In the genomic region with DNA sequence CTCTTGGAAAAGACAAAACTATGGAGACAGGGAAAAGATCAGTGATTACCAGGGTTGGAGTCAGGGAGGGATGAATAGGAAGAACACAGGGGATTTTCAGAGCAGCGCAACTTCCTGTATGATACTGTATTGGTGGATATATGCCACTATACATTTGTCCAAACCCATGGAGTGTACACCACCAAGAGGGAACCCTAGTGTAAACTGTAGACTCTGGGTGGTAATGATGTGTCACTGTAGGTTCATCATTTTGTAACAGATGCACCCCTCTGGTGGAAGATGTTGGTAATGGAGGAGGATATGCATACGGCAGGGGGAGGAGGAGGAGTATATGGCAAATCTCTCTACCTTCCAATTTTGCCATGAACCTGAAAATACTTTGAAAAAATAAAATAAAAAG, we compare ENCODE assay signal across 8 cellular contexts.
DNase-seq lines count a peak whose midpoint lies in the region; ATAC-seq, FAIRE-seq and TF ChIP-seq lines count a peak whose summit lies in the region.

No MANE protein-coding gene starts in this region.

- H3K4me1 Mint-ChIP-seq in GM23338, result no peaks in the 10 kb centered on the region

- no peaks in the 10 kb centered on the region for H3K4me1 ChIP-seq in GM23338 (ENCODE audit: insufficient read depth)

- H3F3A ChIP-seq in GM23338 (replicated peaks; ENCODE audit: low read depth), result no peaks in the 10 kb centered on the region

- peak; percentile 12 for TF ChIP-seq CTCF in GM10266 (IDR thresholded peaks at IDR 0.05; ENCODE audit: control insufficient read depth, insufficient read depth, low read depth, missing control alignments)
- peak; percentile 57 to 65 for TF ChIP-seq CTCF in GM23338 (conservative IDR thresholded peaks at IDR 0.05; ENCODE audit: low read depth in 2 of 2)
- peak; percentile 62 for TF ChIP-seq CTCF in fibroblast of mammary gland (conservative IDR thresholded peaks at IDR 0.05; ENCODE audit: control insufficient read depth, insufficient read depth, low read depth, low read length)

- no peak overlapping the region for H3K27ac ChIP-seq in GM23338 (ENCODE audit: low read depth)

- H3K4me3 Mint-ChIP-seq in GM23338, result no peak overlapping the region

- no peaks in the 10 kb centered on the region for H3K27me3 Mint-ChIP-seq in GM23338 (ENCODE audit: insufficient read depth, low read depth, poor library complexity)

- no peak overlapping the region for H3K27ac Mint-ChIP-seq in GM23338

- H3K36me3 Mint-ChIP-seq in GM23338 (ENCODE audit: low read depth), result no peaks in the 10 kb centered on the region

- ATAC-seq in GM23338, result peak; percentile 90
- no peak for ATAC-seq in HG02623 (IDR thresholded peaks at IDR 0.05; ENCODE audit: unreplicated experiment)
- no peak for ATAC-seq in GM19397 (IDR thresholded peaks at IDR 0.05; ENCODE audit: unreplicated experiment)

- no peak overlapping the region for H2AFZ ChIP-seq in GM23338

- no peak overlapping the region for H3K4me2 ChIP-seq in GM23338

- no peaks in the 10 kb centered on the region for H3K27me3 ChIP-seq in GM23338 (ENCODE audit: insufficient read depth)

- no peak for FAIRE-seq in GM19239 (lab: Jason Lieb, UNC)

- no peaks in the 10 kb centered on the region; the same call in 1 of the 2 replicates for H3K9me2 ChIP-seq in GM23338 (ENCODE audit: insufficient read depth)

- no peak overlapping the region for H3K4me3 ChIP-seq in GM23338
- no peak overlapping the region for H3K4me3 ChIP-seq in fibroblast of mammary gland (ENCODE audit: control insufficient read depth, low read depth, low read length)

- H4K20me1 ChIP-seq in GM23338 (replicated peaks; ENCODE audit: insufficient read depth), result no peaks in the 10 kb centered on the region

- H3K79me2 ChIP-seq in GM23338 (replicated peaks; ENCODE audit: insufficient read depth), result no peaks in the 10 kb centered on the region

- no peak for DNase-seq in GM10266 (ENCODE audit: extremely low spot score)
- peak; percentile 60 for DNase-seq in GM23338 (ENCODE audit: low spot score)
- DNase-seq in NCI-H460 (ENCODE audit: extremely low read depth, low read depth), result peak; percentile 4
- DNase-seq in fibroblast of mammary gland (ENCODE audit: low read depth), result peak; percentile 60
- no peak for DNase-seq in cerebellar nuclear complex (lab: John Stamatoyannopoulos, UW)
- DNase-seq in GM19239 (ENCODE audit: insufficient read length, low spot score), result no peak

- no peaks in the 10 kb centered on the region for H3K9me3 Mint-ChIP-seq in GM23338

- H3K36me3 ChIP-seq in GM23338 (ENCODE audit: insufficient read depth), result no peaks in the 10 kb centered on the region

TF ChIP-seq in GM23338, 12 proteins besides CTCF, POLR2A, EP300 and RAD21 (continues in another document):
- TF ChIP-seq POLR2AphosphoS5 (IDR thresholded peaks at IDR 0.05; ENCODE audit: low read depth) (no peak), JUNB (IDR thresholded peaks at IDR 0.05; ENCODE audit: unreplicated experiment) (no peak), EZH2phosphoT487 (IDR thresholded peaks at IDR 0.05; ENCODE audit: unreplicated experiment) (no peak), ZNF114 (CRISPR knock-in tag; IDR thresholded peaks at IDR 0.05) (no peak), ZNF331 (CRISPR knock-in tag; IDR thresholded peaks at IDR 0.05; ENCODE audit: low read depth) (no peak), EZH2 (IDR thresholded peaks at IDR 0.05; ENCODE audit: low read depth, unreplicated experiment) (no peak), CREB1 (CRISPR knock-in tag; IDR thresholded peaks at IDR 0.05; ENCODE audit: low read depth) (no peak)
- TF ChIP-seq, protein P1, sequence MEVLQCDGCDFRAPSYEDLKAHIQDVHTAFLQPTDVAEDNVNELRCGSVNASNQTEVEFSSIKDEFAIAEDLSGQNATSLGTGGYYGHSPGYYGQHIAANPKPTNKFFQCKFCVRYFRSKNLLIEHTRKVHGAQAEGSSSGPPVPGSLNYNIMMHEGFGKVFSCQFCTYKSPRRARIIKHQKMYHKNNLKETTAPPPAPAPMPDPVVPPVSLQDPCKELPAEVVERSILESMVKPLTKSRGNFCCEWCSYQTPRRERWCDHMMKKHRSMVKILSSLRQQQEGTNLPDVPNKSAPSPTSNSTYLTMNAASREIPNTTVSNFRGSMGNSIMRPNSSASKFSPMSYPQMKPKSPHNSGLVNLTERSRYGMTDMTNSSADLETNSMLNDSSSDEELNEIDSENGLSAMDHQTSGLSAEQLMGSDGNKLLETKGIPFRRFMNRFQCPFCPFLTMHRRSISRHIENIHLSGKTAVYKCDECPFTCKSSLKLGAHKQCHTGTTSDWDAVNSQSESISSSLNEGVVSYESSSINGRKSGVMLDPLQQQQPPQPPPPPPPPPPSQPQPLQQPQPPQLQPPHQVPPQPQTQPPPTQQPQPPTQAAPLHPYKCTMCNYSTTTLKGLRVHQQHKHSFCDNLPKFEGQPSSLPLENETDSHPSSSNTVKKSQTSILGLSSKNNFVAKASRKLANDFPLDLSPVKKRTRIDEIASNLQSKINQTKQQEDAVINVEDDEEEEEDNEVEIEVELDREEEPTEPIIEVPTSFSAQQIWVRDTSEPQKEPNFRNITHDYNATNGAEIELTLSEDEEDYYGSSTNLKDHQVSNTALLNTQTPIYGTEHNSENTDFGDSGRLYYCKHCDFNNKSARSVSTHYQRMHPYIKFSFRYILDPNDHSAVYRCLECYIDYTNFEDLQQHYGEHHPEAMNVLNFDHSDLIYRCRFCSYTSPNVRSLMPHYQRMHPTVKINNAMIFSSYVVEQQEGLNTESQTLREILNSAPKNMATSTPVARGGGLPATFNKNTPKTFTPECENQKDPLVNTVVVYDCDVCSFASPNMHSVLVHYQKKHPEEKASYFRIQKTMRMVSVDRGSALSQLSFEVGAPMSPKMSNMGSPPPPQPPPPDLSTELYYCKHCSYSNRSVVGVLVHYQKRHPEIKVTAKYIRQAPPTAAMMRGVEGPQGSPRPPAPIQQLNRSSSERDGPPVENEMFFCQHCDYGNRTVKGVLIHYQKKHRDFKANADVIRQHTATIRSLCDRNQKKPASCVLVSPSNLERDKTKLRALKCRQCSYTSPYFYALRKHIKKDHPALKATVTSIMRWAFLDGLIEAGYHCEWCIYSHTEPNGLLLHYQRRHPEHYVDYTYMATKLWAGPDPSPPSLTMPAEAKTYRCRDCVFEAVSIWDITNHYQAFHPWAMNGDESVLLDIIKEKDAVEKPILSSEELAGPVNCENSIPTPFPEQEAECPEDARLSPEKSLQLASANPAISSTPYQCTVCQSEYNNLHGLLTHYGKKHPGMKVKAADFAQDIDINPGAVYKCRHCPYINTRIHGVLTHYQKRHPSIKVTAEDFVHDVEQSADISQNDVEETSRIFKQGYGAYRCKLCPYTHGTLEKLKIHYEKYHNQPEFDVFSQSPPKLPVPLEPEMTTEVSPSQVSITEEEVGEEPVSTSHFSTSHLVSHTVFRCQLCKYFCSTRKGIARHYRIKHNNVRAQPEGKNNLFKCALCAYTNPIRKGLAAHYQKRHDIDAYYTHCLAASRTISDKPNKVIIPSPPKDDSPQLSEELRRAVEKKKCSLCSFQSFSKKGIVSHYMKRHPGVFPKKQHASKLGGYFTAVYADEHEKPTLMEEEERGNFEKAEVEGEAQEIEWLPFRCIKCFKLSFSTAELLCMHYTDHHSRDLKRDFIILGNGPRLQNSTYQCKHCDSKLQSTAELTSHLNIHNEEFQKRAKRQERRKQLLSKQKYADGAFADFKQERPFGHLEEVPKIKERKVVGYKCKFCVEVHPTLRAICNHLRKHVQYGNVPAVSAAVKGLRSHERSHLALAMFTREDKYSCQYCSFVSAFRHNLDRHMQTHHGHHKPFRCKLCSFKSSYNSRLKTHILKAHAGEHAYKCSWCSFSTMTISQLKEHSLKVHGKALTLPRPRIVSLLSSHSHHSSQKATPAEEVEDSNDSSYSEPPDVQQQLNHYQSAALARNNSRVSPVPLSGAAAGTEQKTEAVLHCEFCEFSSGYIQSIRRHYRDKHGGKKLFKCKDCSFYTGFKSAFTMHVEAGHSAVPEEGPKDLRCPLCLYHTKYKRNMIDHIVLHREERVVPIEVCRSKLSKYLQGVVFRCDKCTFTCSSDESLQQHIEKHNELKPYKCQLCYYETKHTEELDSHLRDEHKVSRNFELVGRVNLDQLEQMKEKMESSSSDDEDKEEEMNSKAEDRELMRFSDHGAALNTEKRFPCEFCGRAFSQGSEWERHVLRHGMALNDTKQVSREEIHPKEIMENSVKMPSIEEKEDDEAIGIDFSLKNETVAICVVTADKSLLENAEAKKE (CRISPR knock-in tag; IDR thresholded peaks at IDR 0.05), result no peak
- TF ChIP-seq, protein P2, sequence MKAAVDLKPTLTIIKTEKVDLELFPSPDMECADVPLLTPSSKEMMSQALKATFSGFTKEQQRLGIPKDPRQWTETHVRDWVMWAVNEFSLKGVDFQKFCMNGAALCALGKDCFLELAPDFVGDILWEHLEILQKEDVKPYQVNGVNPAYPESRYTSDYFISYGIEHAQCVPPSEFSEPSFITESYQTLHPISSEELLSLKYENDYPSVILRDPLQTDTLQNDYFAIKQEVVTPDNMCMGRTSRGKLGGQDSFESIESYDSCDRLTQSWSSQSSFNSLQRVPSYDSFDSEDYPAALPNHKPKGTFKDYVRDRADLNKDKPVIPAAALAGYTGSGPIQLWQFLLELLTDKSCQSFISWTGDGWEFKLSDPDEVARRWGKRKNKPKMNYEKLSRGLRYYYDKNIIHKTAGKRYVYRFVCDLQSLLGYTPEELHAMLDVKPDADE (IDR thresholded peaks at IDR 0.05), result no peak
- TF ChIP-seq, protein P3, sequence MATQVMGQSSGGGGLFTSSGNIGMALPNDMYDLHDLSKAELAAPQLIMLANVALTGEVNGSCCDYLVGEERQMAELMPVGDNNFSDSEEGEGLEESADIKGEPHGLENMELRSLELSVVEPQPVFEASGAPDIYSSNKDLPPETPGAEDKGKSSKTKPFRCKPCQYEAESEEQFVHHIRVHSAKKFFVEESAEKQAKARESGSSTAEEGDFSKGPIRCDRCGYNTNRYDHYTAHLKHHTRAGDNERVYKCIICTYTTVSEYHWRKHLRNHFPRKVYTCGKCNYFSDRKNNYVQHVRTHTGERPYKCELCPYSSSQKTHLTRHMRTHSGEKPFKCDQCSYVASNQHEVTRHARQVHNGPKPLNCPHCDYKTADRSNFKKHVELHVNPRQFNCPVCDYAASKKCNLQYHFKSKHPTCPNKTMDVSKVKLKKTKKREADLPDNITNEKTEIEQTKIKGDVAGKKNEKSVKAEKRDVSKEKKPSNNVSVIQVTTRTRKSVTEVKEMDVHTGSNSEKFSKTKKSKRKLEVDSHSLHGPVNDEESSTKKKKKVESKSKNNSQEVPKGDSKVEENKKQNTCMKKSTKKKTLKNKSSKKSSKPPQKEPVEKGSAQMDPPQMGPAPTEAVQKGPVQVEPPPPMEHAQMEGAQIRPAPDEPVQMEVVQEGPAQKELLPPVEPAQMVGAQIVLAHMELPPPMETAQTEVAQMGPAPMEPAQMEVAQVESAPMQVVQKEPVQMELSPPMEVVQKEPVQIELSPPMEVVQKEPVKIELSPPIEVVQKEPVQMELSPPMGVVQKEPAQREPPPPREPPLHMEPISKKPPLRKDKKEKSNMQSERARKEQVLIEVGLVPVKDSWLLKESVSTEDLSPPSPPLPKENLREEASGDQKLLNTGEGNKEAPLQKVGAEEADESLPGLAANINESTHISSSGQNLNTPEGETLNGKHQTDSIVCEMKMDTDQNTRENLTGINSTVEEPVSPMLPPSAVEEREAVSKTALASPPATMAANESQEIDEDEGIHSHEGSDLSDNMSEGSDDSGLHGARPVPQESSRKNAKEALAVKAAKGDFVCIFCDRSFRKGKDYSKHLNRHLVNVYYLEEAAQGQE (IDR thresholded peaks at IDR 0.05; ENCODE audit: unreplicated experiment), result no peak

Comparison
In these comparisons a context has a peak if more than half of its experiments do, and no peak if none do; other contexts are left out.
1. DNase-seq: peak in GM23338 (single experiment), NCI-H460 (single experiment) and fibroblast of mammary gland (single experiment); none in GM10266 (single experiment), cerebellar nuclear complex (0 of 2) and GM19239 (single experiment).
2. CTCF ChIP-seq: peak in every context shown above with its lines; median percentile 62 in fibroblast of mammary gland; 61 in GM23338; 12 in GM10266.